Comparison of ENCODE assay signal across 20 cellular contexts in genomic region chr6:136351518-136352106, GRCh38.
DNase-seq lines count a peak whose midpoint lies in the region; ATAC-seq and TF ChIP-seq lines count a peak whose summit lies in the region.
"Had no signal": no experiment of that assay in that cellular context is flagged by ENCODE, and none has a peak within 500 bp of the region (broad histone marks: within the 10 kb centered on the region; RNA-seq: fewer than 3 reads in every experiment).

No MANE protein-coding gene starts in this region.

- H4K20me1 ChIP-seq in neural progenitor cell (ENCODE audit: low read depth) = no peaks in the 10 kb centered on the region

- peaks cover 4% of the 10 kb centered on the region for H3K36me3 Mint-ChIP-seq in neural progenitor cell
- H3K36me3 Mint-ChIP-seq: natural killer cell treated with Interleukin-12 subunit alpha and Interleukin-12 subunit beta and Interleukin-15 and Interleukin-18, amount 100 ng/mL, for 72 hours; stimulated activated naive B cell treated with anti-CD40 and anti-IgM and Interleukin-4, amounts not matched to agents 10 μg/mL and 1 μg/mL and 100 μg/mL, for 72 hours had no signal

- peak overlapping the region; percentile 89 for H2AFZ ChIP-seq in neural progenitor cell (replicated peaks)

- no peaks in the 10 kb centered on the region for H3K9me3 ChIP-seq in neural progenitor cell (ENCODE audit: low read depth)
- H3K9me3 ChIP-seq: A549, lower lobe of right lung had no signal

- H3K4me3 ChIP-seq in choroid plexus epithelial cell (ENCODE audit: low read depth, low read length) (no peak overlapping the region), neural progenitor cell (no peak overlapping the region)
- H3K4me3 ChIP-seq: A549, lower lobe of right lung had no signal

- peak overlapping the region; percentile 29 for H3K27ac ChIP-seq in neural progenitor cell
- H3K27ac ChIP-seq: lower lobe of right lung had no signal

- ATAC-seq in GM18873 (IDR thresholded peaks at IDR 0.05; ENCODE audit: low FRiP score, unreplicated experiment) (no peak), HG02610 (IDR thresholded peaks at IDR 0.05; ENCODE audit: unreplicated experiment) (no peak)
- ATAC-seq: lower lobe of right lung; natural killer cell treated with Interleukin-12 subunit alpha and Interleukin-12 subunit beta and Interleukin-15 and Interleukin-18, amount 100 ng/mL, for 72 hours; stimulated activated naive B cell treated with anti-CD40 and anti-IgM and Interleukin-4, amounts not matched to agents 10 μg/mL and 1 μg/mL and 100 μg/mL, for 72 hours; T-helper 17 cell had no signal

- peaks cover 22% of the 10 kb centered on the region for H3K4me1 Mint-ChIP-seq in neural progenitor cell
- H3K4me1 Mint-ChIP-seq: stimulated activated naive B cell treated with anti-CD40 and anti-IgM and Interleukin-4, amounts not matched to agents 10 μg/mL and 1 μg/mL and 100 μg/mL, for 72 hours had no signal

- peak overlapping the region; percentile 46 for H3K27ac Mint-ChIP-seq in neural progenitor cell
- H3K27ac Mint-ChIP-seq: activated T-helper 2 cell treated with anti-CD3 and anti-CD28 coated beads, Interferon-gamma antibody, Interleukin-2, Interleukin-4, amounts not matched to agents 10 μg/mL and 5 μg/mL and 100 μg/mL, durations not matched to agents 14 hours and 24 hours and 36 hours; CD4-positive, alpha-beta T cell; natural killer cell treated with Interleukin-12 subunit alpha and Interleukin-12 subunit beta and Interleukin-15 and Interleukin-18, amount 100 ng/mL, for 72 hours; T-helper 17 cell; type B pancreatic cell had no signal

- H3K36me3 ChIP-seq in neural progenitor cell = no peaks in the 10 kb centered on the region

- no peaks in the 10 kb centered on the region for H3K9me3 Mint-ChIP-seq in neural progenitor cell
- H3K9me3 Mint-ChIP-seq: activated T-helper 2 cell treated with anti-CD3 and anti-CD28 coated beads, Interferon-gamma antibody, Interleukin-2, Interleukin-4, amounts not matched to agents 10 μg/mL and 5 μg/mL and 100 μg/mL, durations not matched to agents 14 hours and 24 hours and 36 hours; CD4-positive, alpha-beta T cell; natural killer cell treated with Interleukin-12 subunit alpha and Interleukin-12 subunit beta and Interleukin-15 and Interleukin-18, amount 100 ng/mL, for 72 hours; stimulated activated naive B cell treated with anti-CD40 and anti-IgM and Interleukin-4, amounts not matched to agents 10 μg/mL and 1 μg/mL and 100 μg/mL, for 72 hours; type B pancreatic cell had no signal

- H3K79me2 ChIP-seq in neural progenitor cell (ENCODE audit: low read depth) = no peaks in the 10 kb centered on the region

- no peaks in the 10 kb centered on the region for H3K27me3 Mint-ChIP-seq in neural progenitor cell (ENCODE audit: insufficient read depth, low read depth)
- H3K27me3 Mint-ChIP-seq: CD4-positive, alpha-beta T cell; natural killer cell treated with Interleukin-12 subunit alpha and Interleukin-12 subunit beta and Interleukin-15 and Interleukin-18, amount 100 ng/mL, for 72 hours; stimulated activated naive B cell treated with anti-CD40 and anti-IgM and Interleukin-4, amounts not matched to agents 10 μg/mL and 1 μg/mL and 100 μg/mL, for 72 hours; type B pancreatic cell had no signal

- H3K4me2 ChIP-seq in neural progenitor cell = peak overlapping the region; percentile 35
- H3K4me2 ChIP-seq: A549 had no signal

- no peak overlapping the region for H3K4me3 Mint-ChIP-seq in neural progenitor cell
- H3K4me3 Mint-ChIP-seq: CD4-positive, alpha-beta T cell; natural killer cell treated with Interleukin-12 subunit alpha and Interleukin-12 subunit beta and Interleukin-15 and Interleukin-18, amount 100 ng/mL, for 72 hours; stimulated activated naive B cell treated with anti-CD40 and anti-IgM and Interleukin-4, amounts not matched to agents 10 μg/mL and 1 μg/mL and 100 μg/mL, for 72 hours; T-helper 17 cell; type B pancreatic cell had no signal

- H3K4me1 ChIP-seq in neural progenitor cell = no peaks in the 10 kb centered on the region
- H3K4me1 ChIP-seq: lower lobe of right lung had no signal

- no peak for TF ChIP-seq CTCF in choroid plexus epithelial cell (conservative IDR thresholded peaks at IDR 0.05; ENCODE audit: low read depth, low read length)
- no peak for TF ChIP-seq CTCF in neural progenitor cell (IDR thresholded peaks at IDR 0.05)

- DNase-seq in NCI-H2196 (lab: John Stamatoyannopoulos, UW; ENCODE audit: unreplicated experiment) (peak; percentile 12), NCI-H2196 treated with DMSO at 0.1 percent for 48 hours (lab: John Stamatoyannopoulos, UW; ENCODE audit: unreplicated experiment) (no peak), NCI-H146 treated with DMSO at 0.1 percent for 48 hours (lab: John Stamatoyannopoulos, UW; ENCODE audit: unreplicated experiment) (peak; percentile 95), choroid plexus epithelial cell (ENCODE audit: low read depth) (peak; percentile 21), neural progenitor cell (ENCODE audit: low spot score) (peak; percentile 31)
- no peak for DNase-seq in activated T-cell treated with anti-CD3 and anti-CD28 coated beads, Interleukin-2, amount 50 U/mL, for 48 hours
- DNase-seq: activated CD8-positive, alpha-beta memory T cell treated with anti-CD3 and anti-CD28 coated beads for 24 hours; amniotic stem cell; CD4-positive, alpha-beta T cell; foreskin fibroblast; lower lobe of right lung; NCI-H2029; stimulated activated naive B cell treated with anti-CD40 and anti-IgM and Interleukin-4, amounts not matched to agents 10 μg/mL and 1 μg/mL and 100 μg/mL, for 72 hours; T-helper 17 cell had no signal

- H3K27me3 ChIP-seq in neural progenitor cell = no peaks in the 10 kb centered on the region

- H3K9ac ChIP-seq in neural progenitor cell = no peak overlapping the region

- H3F3A ChIP-seq in neural progenitor cell (ENCODE audit: low read depth) = no peaks in the 10 kb centered on the region

Comparison
In these comparisons a context has a peak if more than half of its experiments do, and no peak if none do; other contexts are left out.
1. DNase-seq: peak in NCI-H2196 (single experiment), NCI-H146 treated with DMSO at 0.1 percent for 48 hours (single experiment), choroid plexus epithelial cell (single experiment) and neural progenitor cell (single experiment); none in NCI-H2196 treated with DMSO at 0.1 percent for 48 hours (single experiment) and activated T-cell treated with anti-CD3 and anti-CD28 coated beads, Interleukin-2, amount 50 U/mL, for 48 hours (0 of 2).